Comparison of ENCODE assay signal across 21 cellular contexts in the genomic region with DNA sequence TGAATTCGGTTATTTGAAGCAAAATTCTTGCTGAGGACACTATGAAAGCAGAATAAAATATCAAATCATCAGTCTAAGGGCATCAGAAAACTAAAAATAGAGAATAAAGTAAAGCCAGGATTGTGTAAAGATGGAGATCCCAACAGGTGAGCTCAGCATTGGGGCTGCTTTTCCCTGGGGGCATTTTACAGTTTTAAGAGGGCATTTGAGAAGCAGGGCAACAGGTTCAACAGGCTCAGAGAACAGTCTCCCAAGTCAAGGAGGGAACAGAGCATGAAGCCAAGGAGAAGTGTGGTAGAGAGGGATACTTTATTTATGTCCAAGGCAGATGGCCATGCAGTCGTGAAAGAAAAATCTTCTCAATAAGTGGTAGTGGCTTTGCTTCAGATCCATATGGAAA.
"Had no signal": no experiment of that assay in that cellular context is flagged by ENCODE, and none has a peak within 500 bp of the region (broad histone marks: within the 10 kb centered on the region; RNA-seq: fewer than 3 reads in every experiment).

No MANE protein-coding gene starts in this region.

- H3K4me1 ChIP-seq: heart left ventricle, left lung, sigmoid colon had no signal

- ATAC-seq: activated CD8-positive, alpha-beta T cell treated with anti-CD3 and anti-CD28 coated beads, Interleukin-2, amount 10 ng/mL, durations not matched to agents 7 days and 5 days; activated T-helper 17 cell treated with anti-CD3 and anti-CD28 coated beads, Interleukin-2, amount 50 U/mL, for 72 hours; heart left ventricle; left lung; naive thymus-derived CD8-positive, alpha-beta T cell had no signal

- H3K9me3 ChIP-seq: heart left ventricle, left lung, sigmoid colon had no signal

- H3K27me3 ChIP-seq: cardiac muscle cell, neural progenitor cell, sigmoid colon had no signal

- H3K4me3 ChIP-seq: cardiac muscle cell, heart left ventricle, left lung, lung, neural progenitor cell, sigmoid colon had no signal

- H3K4me2 ChIP-seq: neural progenitor cell had no signal

- H3K36me3 ChIP-seq: cardiac muscle cell, heart left ventricle, left lung, neural progenitor cell, sigmoid colon had no signal

- H3K9ac ChIP-seq: neural progenitor cell had no signal

- H3K27ac ChIP-seq: cardiac muscle cell, epithelial cell of prostate, heart left ventricle, left lung, neural progenitor cell, sigmoid colon had no signal

- DNase-seq: activated CD4-positive, alpha-beta T cell treated with anti-CD3 and anti-CD28 coated beads for 1 hour; activated CD4-positive, alpha-beta T cell treated with anti-CD3 and anti-CD28 coated beads, Interleukin-2, amount 50 U/mL, for 1 hour; activated CD8-positive, alpha-beta T cell treated with anti-CD3 and anti-CD28 coated beads, Interleukin-2, amount 10 ng/mL, durations not matched to agents 7 days and 5 days; activated naive CD4-positive, alpha-beta T cell treated with Interleukin-2 at 50 U/mL for 16 hours; activated naive CD8-positive, alpha-beta T cell treated with anti-CD3 and anti-CD28 coated beads for 36 hours; activated T-cell treated with anti-CD3 and anti-CD28 coated beads, Interleukin-2, amount 50 U/mL, for 1 hour; cortex of kidney; endodermal cell; heart left ventricle; kidney; left lung; naive thymus-derived CD8-positive, alpha-beta T cell; retina; sigmoid colon; stimulated activated CD4-positive, alpha-beta T cell treated with anti-CD3 and anti-CD28 coated beads, Interleukin-4, amount 100 ng/mL, for 1 hour; stimulated activated naive CD4-positive, alpha-beta T cell treated with Interleukin-2 at 50 U/mL for 16 hours had no signal
